In the genomic region with DNA sequence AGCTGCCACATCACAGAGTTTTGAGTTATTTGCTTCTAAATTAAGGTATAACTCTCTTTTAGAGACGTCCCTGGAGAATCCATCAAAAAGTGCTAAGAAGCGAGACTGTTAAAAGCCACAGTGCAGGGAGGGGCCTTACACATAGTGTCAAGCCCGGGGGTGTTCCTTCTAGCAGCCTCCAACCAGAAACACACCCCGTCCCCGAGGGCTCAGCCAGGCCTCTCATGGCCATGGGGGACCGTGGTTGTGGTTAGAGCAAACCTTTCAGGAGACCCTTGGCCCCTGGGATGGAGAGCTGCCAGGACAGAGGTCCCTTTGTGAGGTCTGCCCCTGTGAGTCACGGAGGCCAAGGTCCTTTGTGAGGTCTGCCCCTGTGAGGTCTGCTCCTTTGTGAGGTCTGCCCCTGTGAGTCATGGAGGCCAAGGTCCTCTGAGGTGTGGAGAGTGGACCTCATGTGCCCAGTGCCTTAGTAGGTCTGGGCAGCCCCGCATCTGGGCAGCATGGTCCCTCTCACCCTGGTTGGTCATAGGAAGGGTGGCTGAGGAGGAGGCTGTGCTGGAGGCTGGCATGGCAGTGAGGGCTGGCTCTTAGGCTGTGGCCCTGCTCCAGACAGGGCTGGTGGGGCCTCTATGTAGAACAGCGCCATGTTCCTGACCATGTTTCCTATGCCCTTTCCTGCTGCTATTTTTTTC, we compare ENCODE assay signal across 19 cellular contexts. TPM values are rescaled to one million over a fixed set of nuclear protein-coding genes. Genes with fewer than 3 reads are reported as not detected.
DNase-seq lines count a peak whose midpoint lies in the region; ATAC-seq, FAIRE-seq and TF ChIP-seq lines count a peak whose summit lies in the region.
"Had no signal": no experiment of that assay in that cellular context is flagged by ENCODE, and none has a peak within 500 bp of the region (broad histone marks: within the 10 kb centered on the region; RNA-seq: fewer than 3 reads in every experiment).

No MANE protein-coding gene starts in this region.

- peak; percentile 100 for FAIRE-seq in HepG2 (lab: Jason Lieb, UNC)
- FAIRE-seq: pancreas had no signal

- BruUV-seq in HepG2 (replicated peaks; lab: Mats Ljungman, UMichigan): no TSS peak

- in situ Hi-C loops in HepG2 (cut with HindIII; ENCODE audit: extremely low pct_ligation_motif_present, low pct_unique_long_range_greater_than_20kb) (no loop called here), gastrocnemius medialis (cut with MboI; ENCODE audit: low sequenced_read_pairs in 4 of 4) (no loop called here)

- 20% methylated on average over 5 of the region's 9 CpGs for WGBS in HepG2 (ENCODE audit: low lambda C conversion rate)

- TF ChIP-seq EP300 in HepG2 (IDR thresholded peaks at IDR 0.05; ENCODE audit: low read depth in 2 of 2, low read length in 2 of 2) (peak; percentile 93 to 95), HepG2 (CRISPR knock-in tag; IDR thresholded peaks at IDR 0.05; ENCODE audit: borderline replicate concordance) (peak; percentile 95)

- H3K27ac ChIP-seq in HepG2 (ENCODE audit: extremely low read length, insufficient read depth, low read length) (peak overlapping the region; percentile 97), gastrocnemius medialis (no peak overlapping the region)
- H3K27ac ChIP-seq: heart left ventricle, pancreas, SK-N-MC had no signal

- H3K27me3 ChIP-seq in HepG2 (ENCODE audit: control insufficient read depth in 1 of 2, insufficient read depth in 2 of 2, low read length in 2 of 2): no peaks in the 10 kb centered on the region
- H3K27me3 ChIP-seq in gastrocnemius medialis: no peaks in the 10 kb centered on the region
- H3K27me3 ChIP-seq: pancreas had no signal

- DNase-seq in left ventricle myocardium superior: peak; percentile 22
- DNase-seq in cardiac septum (ENCODE audit: low spot score): no peak
- peak; percentile 80 for DNase-seq in SW480 (ENCODE audit: low spot score)
- DNase-seq in HepG2 (ENCODE audit: low spot score): peak; percentile 99
- no peak for DNase-seq in gastrocnemius medialis
- no peak for DNase-seq in NCI-H1694 treated with DMSO at 0.1 percent for 48 hours (lab: John Stamatoyannopoulos, UW)
- DNase-seq in AML-193 (lab: John Stamatoyannopoulos, UW): no peak
- DNase-seq: activated T-cell treated with anti-CD3 and anti-CD28 coated beads, Interleukin-2, amount 50 U/mL, for 72 hours; CD4-positive, alpha-beta T cell; DMS53; mammary epithelial cell; NCI-H1436; NCI-H82; OCI-M1; stimulated activated CD4-positive, alpha-beta T cell treated with anti-CD3 and anti-CD28 coated beads, Interleukin-4, amount 100 ng/mL, for 1 hour had no signal

- H3K9me3 ChIP-seq in HepG2 (ENCODE audit: low read length): no peaks in the 10 kb centered on the region
- no peaks in the 10 kb centered on the region for H3K9me3 ChIP-seq in gastrocnemius medialis
- H3K9me3 ChIP-seq: heart left ventricle, pancreas had no signal

- H3K4me1 ChIP-seq in HepG2 (ENCODE audit: insufficient read depth, low read length) (peaks cover 94% of the 10 kb centered on the region), gastrocnemius medialis (peaks cover 0 to 4% of the 10 kb centered on the region in 2 donors)
- H3K4me1 ChIP-seq: pancreas had no signal

- no peaks in the 10 kb centered on the region for H4K20me1 ChIP-seq in HepG2 (ENCODE audit: insufficient read depth, low read length)

- ATAC-seq in left ventricle myocardium superior (no peak), HepG2 (peak; percentile 85), GM21619 (IDR thresholded peaks at IDR 0.05; ENCODE audit: unreplicated experiment) (no peak), gastrocnemius medialis (no peak)
- ATAC-seq: activated T-cell treated with anti-CD3 and anti-CD28 coated beads, Interleukin-2, amount 50 U/mL, for 72 hours; heart left ventricle; pancreas had no signal

- POLR2A ChIA-PET in HepG2 (lab: Yijun Ruan, JAX): interaction anchor here (0.6 to 3.1 kb wide), 14 partner anchors 10 to 115 kb away, joined by 3 to 14 read pairs (median 5); a partner anchor contains a TSS

- H3K36me3 ChIP-seq in HepG2 (replicated peaks in 1 of 2; ENCODE audit: control insufficient read depth in 1 of 2, insufficient read depth in 2 of 2, low read length in 2 of 2) (no peaks in the 10 kb centered on the region; a peak in 1 of 5 replicates), gastrocnemius medialis (no peaks in the 10 kb centered on the region)
- H3K36me3 ChIP-seq: heart left ventricle, pancreas had no signal

- peak overlapping the region; percentile 59 for H3K4me2 ChIP-seq in HepG2 (ENCODE audit: low read depth, low read length)

- H3K9ac ChIP-seq in HepG2 (ENCODE audit: insufficient read depth, low read depth, low read length): peak overlapping the region; percentile 71

- CTCF ChIA-PET in HepG2 (lab: Yijun Ruan, JAX; ENCODE audit: low intra/inter-chr PET ratio, low total read pairs): no interaction called here

- TF ChIP-seq POLR2A in HepG2 (IDR thresholded peaks at IDR 0.05; ENCODE audit: insufficient read depth in 1 of 2, low read depth in 2 of 2, low read length in 2 of 2): peak; percentile 60 to 68
- TF ChIP-seq POLR2A in gastrocnemius medialis (IDR thresholded peaks at IDR 0.05): no peak

- no peak overlapping the region for H2AFZ ChIP-seq in HepG2 (ENCODE audit: low read length)

- intact Hi-C loops in left ventricle myocardium superior (cut with micrococcal nuclease): no loop called here
- intact Hi-C loops in cardiac septum (cut with DNase I): no loop called here
- intact Hi-C loops in HepG2 (cut with micrococcal nuclease; ENCODE audit: unreplicated experiment): loop anchor here (10.0 kb wide), 1 partner anchor 49 kb away; no protein-coding TSS in a partner anchor
- intact Hi-C loops in gastrocnemius medialis (cut with DNase I; ENCODE audit: low total_unique reads): no loop called here

- peak; percentile 66 for TF ChIP-seq RAD21 in HepG2 (CRISPR knock-in tag; IDR thresholded peaks at IDR 0.05)

- H3K79me2 ChIP-seq in HepG2 (ENCODE audit: insufficient read depth, low read length): peaks cover 85% of the 10 kb centered on the region

- H3K4me3 ChIP-seq in HepG2 (replicated peaks in 1 of 3; ENCODE audit: insufficient read depth in 1 of 3, low read depth in 2 of 3, low read length in 3 of 3) (peak overlapping the region in 1 of 3 experiments; percentile 9; a peak in 1 of 6 replicates), gastrocnemius medialis (no peak overlapping the region)
- H3K4me3 ChIP-seq: heart left ventricle, pancreas, SK-N-MC had no signal

- TF ChIP-seq CTCF in HepG2 (CRISPR knock-in tag; IDR thresholded peaks at IDR 0.05): no peak; the same call in 1 of the 2 replicates
- no peak for TF ChIP-seq CTCF in gastrocnemius medialis (IDR thresholded peaks at IDR 0.05 in 4 of 5, conservative IDR thresholded peaks at IDR 0.05 in 1 of 5)

TF ChIP-seq in HepG2, 621 proteins besides CTCF, POLR2A, EP300 and RAD21 (continues in another document):
- TF ChIP-seq XRCC5 (optimal IDR thresholded peaks at IDR 0.05; ENCODE audit: low read length) (peak; percentile 94), AGO1 (IDR thresholded peaks at IDR 0.05; ENCODE audit: low read depth, low read length, poor library complexity, severe bottlenecking) (no peak), ZNF292 (CRISPR knock-in tag; IDR thresholded peaks at IDR 0.05; ENCODE audit: borderline replicate concordance, low read depth) (peak; percentile 91; the same call in 1 of the 2 replicates), KAT8 (CRISPR knock-in tag; IDR thresholded peaks at IDR 0.05) (peak; percentile 38; the same call in 1 of the 2 replicates), RFXAP (CRISPR knock-in tag; IDR thresholded peaks at IDR 0.05; ENCODE audit: borderline replicate concordance) (peak; percentile 35; the same call in 1 of the 2 replicates), PLRG1 (conservative IDR thresholded peaks at IDR 0.05) (no peak), CENPT (CRISPR knock-in tag; IDR thresholded peaks at IDR 0.05; ENCODE audit: low read depth) (peak; percentile 78; the same call in 1 of the 2 replicates), PAX8 (CRISPR knock-in tag; IDR thresholded peaks at IDR 0.05; ENCODE audit: borderline replicate concordance) (no peak), ZNF44 (CRISPR knock-in tag; IDR thresholded peaks at IDR 0.05) (no peak)
- TF ChIP-seq, protein P1, sequence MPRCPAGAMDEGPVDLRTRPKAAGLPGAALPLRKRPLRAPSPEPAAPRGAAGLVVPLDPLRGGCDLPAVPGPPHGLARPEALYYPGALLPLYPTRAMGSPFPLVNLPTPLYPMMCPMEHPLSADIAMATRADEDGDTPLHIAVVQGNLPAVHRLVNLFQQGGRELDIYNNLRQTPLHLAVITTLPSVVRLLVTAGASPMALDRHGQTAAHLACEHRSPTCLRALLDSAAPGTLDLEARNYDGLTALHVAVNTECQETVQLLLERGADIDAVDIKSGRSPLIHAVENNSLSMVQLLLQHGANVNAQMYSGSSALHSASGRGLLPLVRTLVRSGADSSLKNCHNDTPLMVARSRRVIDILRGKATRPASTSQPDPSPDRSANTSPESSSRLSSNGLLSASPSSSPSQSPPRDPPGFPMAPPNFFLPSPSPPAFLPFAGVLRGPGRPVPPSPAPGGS (CRISPR knock-in tag; IDR thresholded peaks at IDR 0.05): peak; percentile 30; the same call in 1 of the 2 replicates

RNA-seq across cellular contexts. Expression of a gene that starts 5.4 kb away (rescaled TPM):
- total RNA-seq in left ventricle myocardium superior (3.3 TPM), cardiac septum (2.2 TPM), HepG2 (2016; rRNA removed; fragmentation: Illumina TruSeq; extraction: Trizol) (22.3 and 22.8 TPM in 2 replicates), gastrocnemius medialis (1 to 10 TPM in 3 of 4 donors, under 1 TPM in 1; 0.92 to 3.1 (median 2.6) TPM)
- 16.3 and 16.9 TPM in 2 replicates for total RNA-seq in HepG2 (2016; cell fraction: cytosol; rRNA removed; fragmentation: Illumina TruSeq; extraction: Trizol; ENCODE audit: low read depth)
- 19.4 and 21.2 TPM in 2 replicates for total RNA-seq in HepG2 (2016; cell fraction: insoluble cytoplasmic fraction; rRNA removed; fragmentation: Illumina TruSeq; extraction: Trizol)
- total RNA-seq in HepG2 (2016; cell fraction: membrane; rRNA removed; fragmentation: Illumina TruSeq; extraction: Trizol): 39.6 and 41.4 TPM in 2 replicates
- total RNA-seq in HepG2 (2016; cell fraction: nucleus; rRNA removed; fragmentation: Illumina TruSeq; extraction: Trizol): 11.5 and 12.9 TPM in 2 replicates
- 11.4 and 16.2 TPM in 2 replicates for polyA plus RNA-seq in HepG2 (2011; rRNA removed)
- polyA plus RNA-seq in HepG2 (2011; cell fraction: cytosol; rRNA removed): 16.1 and 16.8 TPM in 2 replicates
- polyA plus RNA-seq in HepG2 (2011; cell fraction: nucleus; rRNA removed): 10.1 and 15.9 TPM in 2 replicates
- polyA plus RNA-seq in HepG2 (2012): 10.4 and 16.9 TPM in 2 replicates
- 10.5 and 11.3 TPM in 2 replicates for polyA plus RNA-seq in HepG2 (2016; cell fraction: cytosol; fragmentation: Illumina TruSeq; extraction: Trizol; ENCODE audit: low read depth)
- 20.3 and 22.4 TPM in 2 replicates for polyA plus RNA-seq in HepG2 (2016; cell fraction: insoluble cytoplasmic fraction; fragmentation: Illumina TruSeq; extraction: Trizol; ENCODE audit: low read depth)
- 27.3 and 30.4 TPM in 2 replicates for polyA plus RNA-seq in HepG2 (2016; cell fraction: membrane; fragmentation: Illumina TruSeq; extraction: Trizol; ENCODE audit: low read depth)
- polyA plus RNA-seq in HepG2 (2016; cell fraction: nucleus; fragmentation: Illumina TruSeq; extraction: Trizol; ENCODE audit: insufficient read depth, low read depth): 19.7 and 20.5 TPM in 2 replicates
- polyA minus RNA-seq in HepG2 (2011; rRNA and poly(A)+ RNA removed; ENCODE audit: low replicate concordance): 9.8 and 19.7 TPM in 2 replicates
- polyA minus RNA-seq in HepG2 (2011; cell fraction: cytosol; rRNA and poly(A)+ RNA removed): 10.9 and 12.2 TPM in 2 replicates
- 5.7 and 8.5 TPM in 2 replicates for polyA minus RNA-seq in HepG2 (2011; cell fraction: nucleus; rRNA and poly(A)+ RNA removed)

Comparison
In these comparisons a context has a peak if more than half of its experiments do, and no peak if none do; other contexts are left out.
1. DNase-seq: peak in left ventricle myocardium superior (single experiment), SW480 (single experiment) and HepG2 (single experiment); none in cardiac septum (single experiment), gastrocnemius medialis (0 of 2), NCI-H1694 treated with DMSO at 0.1 percent for 48 hours (single experiment) and AML-193 (0 of 2).
2. POLR2A ChIP-seq: peak in HepG2 (2 of 2); none in gastrocnemius medialis (0 of 2).